9 cellular contexts compared by ENCODE assay signal in the genomic region with DNA sequence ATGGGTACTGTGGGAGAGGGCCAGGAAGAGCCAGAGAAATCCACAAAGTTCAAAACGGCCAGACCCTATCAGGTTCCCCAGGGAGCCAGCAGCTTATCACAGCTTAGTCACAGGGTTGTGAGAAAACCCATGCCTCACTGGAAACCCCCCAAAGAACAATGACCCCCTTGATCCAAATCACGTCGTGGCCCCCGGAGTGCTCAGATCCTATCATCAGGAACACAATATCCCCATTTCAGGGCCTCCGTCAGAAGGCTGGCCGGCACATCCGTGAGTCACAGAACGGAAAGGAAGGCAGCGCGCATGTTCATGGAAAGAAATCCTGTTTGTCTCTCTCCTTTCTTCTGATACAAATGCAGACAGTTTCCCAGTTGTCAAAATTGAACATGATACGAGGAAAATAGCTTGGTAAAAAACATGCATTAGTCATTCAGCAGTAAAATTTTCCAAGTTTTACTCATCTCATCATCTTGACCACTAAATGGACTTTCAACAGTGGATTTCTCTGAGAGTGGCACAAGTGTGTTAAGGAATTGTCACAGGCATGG.
A peak's percentile ranks its signal among the peaks of the same experiment; 100 is the strongest.
DNase-seq lines count a peak whose midpoint lies in the region; ATAC-seq and TF ChIP-seq lines count a peak whose summit lies in the region.
"Had no signal": no experiment of that assay in that cellular context is flagged by ENCODE, and none has a peak within 500 bp of the region (broad histone marks: within the 10 kb centered on the region; RNA-seq: fewer than 3 reads in every experiment).

No MANE protein-coding gene starts in this region.

- H3K36me3 ChIP-seq in tibial artery: no peaks in the 10 kb centered on the region

- H3K4me3 Mint-ChIP-seq in activated naive CD4-positive, alpha-beta T cell treated with anti-CD3 and anti-CD28 coated beads for 36 hours: no peak overlapping the region
- H3K4me3 Mint-ChIP-seq in stimulated activated effector memory CD8-positive, alpha-beta T cell treated with anti-CD3 and anti-CD28 coated beads, Interleukin-12 subunit alpha, Interleukin-12 subunit beta, amount 100 ng/mL, for 72 hours: no peak overlapping the region
- H3K4me3 Mint-ChIP-seq: activated B cell treated with CpG ODN at 0.5 μM for 24 hours had no signal

- H3K27me3 Mint-ChIP-seq in activated naive CD4-positive, alpha-beta T cell treated with anti-CD3 and anti-CD28 coated beads for 36 hours (ENCODE audit: low read depth): peaks cover 28% of the 10 kb centered on the region

- ATAC-seq in HG03139 (IDR thresholded peaks at IDR 0.05; ENCODE audit: unreplicated experiment): no peak
- ATAC-seq in stimulated activated effector memory CD8-positive, alpha-beta T cell treated with anti-CD3 and anti-CD28 coated beads, Interleukin-12 subunit alpha, Interleukin-12 subunit beta, amount 100 ng/mL, for 72 hours: no peak

- DNase-seq in HS-27A (ENCODE audit: low read depth): peak; percentile 74
- DNase-seq in choroid plexus epithelial cell (ENCODE audit: low read depth): peak; percentile 86
- DNase-seq in lung microvascular endothelial cell (ENCODE audit: low read depth in 2 of 2): peak; percentile 79 to 82
- peak; percentile 86 to 93 for DNase-seq in tibial artery
- no peak for DNase-seq in activated naive CD4-positive, alpha-beta T cell treated with anti-CD3 and anti-CD28 coated beads for 36 hours
- DNase-seq in NCI-H1417 (lab: John Stamatoyannopoulos, UW): no peak
- no peak for DNase-seq in stimulated activated effector memory CD8-positive, alpha-beta T cell treated with anti-CD3 and anti-CD28 coated beads, Interleukin-12 subunit alpha, Interleukin-12 subunit beta, amount 100 ng/mL, for 72 hours (ENCODE audit: low spot score in 2 of 2)
- DNase-seq: activated B cell treated with CpG ODN at 0.5 μM for 24 hours had no signal

- H3K4me1 Mint-ChIP-seq in activated naive CD4-positive, alpha-beta T cell treated with anti-CD3 and anti-CD28 coated beads for 36 hours (ENCODE audit: low read depth): no peaks in the 10 kb centered on the region
- H3K4me1 Mint-ChIP-seq in stimulated activated effector memory CD8-positive, alpha-beta T cell treated with anti-CD3 and anti-CD28 coated beads, Interleukin-12 subunit alpha, Interleukin-12 subunit beta, amount 100 ng/mL, for 72 hours: peaks cover 6% of the 10 kb centered on the region
- H3K4me1 Mint-ChIP-seq: activated B cell treated with CpG ODN at 0.5 μM for 24 hours had no signal

- H3K27ac Mint-ChIP-seq in activated naive CD4-positive, alpha-beta T cell treated with anti-CD3 and anti-CD28 coated beads for 36 hours: no peak overlapping the region
- H3K27ac Mint-ChIP-seq in stimulated activated effector memory CD8-positive, alpha-beta T cell treated with anti-CD3 and anti-CD28 coated beads, Interleukin-12 subunit alpha, Interleukin-12 subunit beta, amount 100 ng/mL, for 72 hours: no peak overlapping the region
- H3K27ac Mint-ChIP-seq: activated B cell treated with CpG ODN at 0.5 μM for 24 hours had no signal

- intact Hi-C loops in tibial artery (cut with DNase I; ENCODE audit: low total_unique reads): no loop called here
- intact Hi-C loops in activated naive CD4-positive, alpha-beta T cell treated with anti-CD3 and anti-CD28 coated beads for 36 hours (cut with micrococcal nuclease): no loop called here

- H3K4me1 ChIP-seq in tibial artery: peaks cover 0 to 39% (median 27%) of the 10 kb centered on the region in 4 donors

- CTCF ChIA-PET in activated naive CD4-positive, alpha-beta T cell treated with anti-CD3 and anti-CD28 coated beads for 36 hours (lab: Charles Lee): no interaction called here

- TF ChIP-seq CTCF in choroid plexus epithelial cell (conservative IDR thresholded peaks at IDR 0.05; ENCODE audit: low read depth, low read length) (no peak), tibial artery (IDR thresholded peaks at IDR 0.05) (no peak)

- no peaks in the 10 kb centered on the region for H3K9me3 Mint-ChIP-seq in activated naive CD4-positive, alpha-beta T cell treated with anti-CD3 and anti-CD28 coated beads for 36 hours
- no peaks in the 10 kb centered on the region for H3K9me3 Mint-ChIP-seq in stimulated activated effector memory CD8-positive, alpha-beta T cell treated with anti-CD3 and anti-CD28 coated beads, Interleukin-12 subunit alpha, Interleukin-12 subunit beta, amount 100 ng/mL, for 72 hours
- H3K9me3 Mint-ChIP-seq: activated B cell treated with CpG ODN at 0.5 μM for 24 hours had no signal

- H3K36me3 Mint-ChIP-seq in activated naive CD4-positive, alpha-beta T cell treated with anti-CD3 and anti-CD28 coated beads for 36 hours (ENCODE audit: low read depth): no peaks in the 10 kb centered on the region
- no peaks in the 10 kb centered on the region for H3K36me3 Mint-ChIP-seq in stimulated activated effector memory CD8-positive, alpha-beta T cell treated with anti-CD3 and anti-CD28 coated beads, Interleukin-12 subunit alpha, Interleukin-12 subunit beta, amount 100 ng/mL, for 72 hours

- no peak overlapping the region for H3K4me3 ChIP-seq in choroid plexus epithelial cell (ENCODE audit: low read depth, low read length)
- no peak overlapping the region for H3K4me3 ChIP-seq in tibial artery

- H3K27ac ChIP-seq in tibial artery: peak overlapping the region; percentile 76 to 85

- no peaks in the 10 kb centered on the region for H3K27me3 ChIP-seq in tibial artery

- H3K9me3 ChIP-seq in tibial artery: no peaks in the 10 kb centered on the region

Comparison
In these comparisons a context has a peak if more than half of its experiments do, and no peak if none do; other contexts are left out.
1. DNase-seq: peak in HS-27A (single experiment), choroid plexus epithelial cell (single experiment), lung microvascular endothelial cell (2 of 2) and tibial artery (2 of 2); none in activated naive CD4-positive, alpha-beta T cell treated with anti-CD3 and anti-CD28 coated beads for 36 hours (single experiment), NCI-H1417 (0 of 3) and stimulated activated effector memory CD8-positive, alpha-beta T cell treated with anti-CD3 and anti-CD28 coated beads, Interleukin-12 subunit alpha, Interleukin-12 subunit beta, amount 100 ng/mL, for 72 hours (0 of 2).